Comparison of ENCODE assay signal across 29 cellular contexts in the genomic region with DNA sequence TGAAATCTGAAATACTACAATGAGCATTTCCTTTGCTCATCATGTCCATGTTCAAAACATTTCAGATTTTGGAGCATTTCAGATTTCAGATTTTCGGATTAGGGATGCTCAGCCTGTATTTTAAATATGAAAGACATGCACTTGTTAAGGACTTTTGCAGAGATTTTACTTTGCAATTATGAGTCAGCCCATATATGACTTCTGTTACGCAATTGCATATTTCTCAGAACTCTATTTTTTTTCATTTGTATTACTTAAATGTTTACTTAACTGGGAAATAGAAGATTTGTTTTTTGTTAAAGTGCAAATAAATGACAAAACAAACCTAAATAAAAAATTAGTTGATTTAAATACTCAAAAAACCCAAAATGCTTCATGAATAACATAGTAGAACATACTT.
DNase-seq lines count a peak whose midpoint lies in the region; ATAC-seq and TF ChIP-seq lines count a peak whose summit lies in the region.
"Had no signal": no experiment of that assay in that cellular context is flagged by ENCODE, and none has a peak within 500 bp of the region (broad histone marks: within the 10 kb centered on the region; RNA-seq: fewer than 3 reads in every experiment).

No MANE protein-coding gene starts in this region.

- dilution Hi-C loops in IMR-90 (cut with HindIII; ENCODE audit: low sequenced_read_pairs, unreplicated experiment) = no loop called here
- dilution Hi-C loops in mammary epithelial cell (cut with HindIII; ENCODE audit: low sequenced_read_pairs) = no loop called here

- H3K9ac ChIP-seq in IMR-90 (ENCODE audit: low read depth, low read length) (no peak overlapping the region), mammary epithelial cell (ENCODE audit: insufficient read depth, low read length) (no peak overlapping the region)
- H3K9ac ChIP-seq: KMS-11 had no signal

- H3K79me2 ChIP-seq in mammary epithelial cell (ENCODE audit: insufficient read depth, low read length) = no peaks in the 10 kb centered on the region

- H2AK5ac ChIP-seq in IMR-90 (ENCODE audit: low read depth, low read length) = no peak overlapping the region

- ATAC-seq in IMR-90 (ENCODE audit: low read depth) (no peak), left colon (no peak), HG03571 (IDR thresholded peaks at IDR 0.05; ENCODE audit: unreplicated experiment) (no peak), GM21526 (IDR thresholded peaks at IDR 0.05; ENCODE audit: low FRiP score, unreplicated experiment) (no peak)
- ATAC-seq: activated T-helper 17 cell treated with anti-CD3 and anti-CD28 coated beads, Interleukin-2, amount 50 U/mL, for 72 hours had no signal

- H3K23ac ChIP-seq in IMR-90 (ENCODE audit: low read depth, low read length) = no peak overlapping the region

- H4K5ac ChIP-seq in IMR-90 (ENCODE audit: low read depth, low read length) = no peak overlapping the region

- H3K18ac ChIP-seq in IMR-90 (ENCODE audit: low read depth, low read length) = no peak overlapping the region

- BruUV-seq in IMR-90 (replicated peaks; lab: Mats Ljungman, UMichigan) (no TSS peak), mammary epithelial cell (replicated peaks; lab: Mats Ljungman, UMichigan) (no TSS peak)

- CTCF ChIA-PET in IMR-90 (lab: Yijun Ruan, JAX) = no interaction called here
- CTCF ChIA-PET in mammary epithelial cell (lab: Charles Lee; ENCODE audit: low non-redundant PET) = no interaction called here

- H3K4me1 ChIP-seq in IMR-90 (ENCODE audit: control insufficient read depth, insufficient read depth, low read length) = no peaks in the 10 kb centered on the region; the same call in 1 of the 2 replicates
- no peaks in the 10 kb centered on the region for H3K4me1 ChIP-seq in mammary epithelial cell (ENCODE audit: insufficient read depth, low read length)
- H3K4me1 ChIP-seq: right atrium auricular region, vagina had no signal

- peaks cover 4% of the 10 kb centered on the region; the same call in 1 of the 2 replicates for H3K9me3 ChIP-seq in IMR-90 (ENCODE audit: control insufficient read depth, insufficient read depth, low read length)
- H3K9me3 ChIP-seq in mammary epithelial cell (replicated peaks; ENCODE audit: insufficient read depth, low read length) = peaks cover 14% of the 10 kb centered on the region
- H3K9me3 ChIP-seq: ovary, vagina had no signal

- no peak overlapping the region for H2AK9ac ChIP-seq in IMR-90 (replicated peaks; ENCODE audit: low read depth, low read length, poor library complexity)

- H2BK20ac ChIP-seq in IMR-90 (ENCODE audit: low read depth, low read length) = no peak overlapping the region

- no peak overlapping the region for H2AFZ ChIP-seq in IMR-90 (replicated peaks; ENCODE audit: low read length, poor library complexity)
- H2AFZ ChIP-seq in mammary epithelial cell (ENCODE audit: low read depth, low read length) = no peak overlapping the region
- H2AFZ ChIP-seq: PC-9 had no signal

- no peak overlapping the region for H2BK120ac ChIP-seq in IMR-90 (ENCODE audit: low read depth, low read length)

- H3K56ac ChIP-seq in IMR-90 (ENCODE audit: extremely low read depth, insufficient read depth, low read length) = no peak overlapping the region

- H3K27ac ChIP-seq in IMR-90 (ENCODE audit: insufficient read depth, low read length) = no peak overlapping the region
- H3K27ac ChIP-seq in mammary epithelial cell (ENCODE audit: insufficient read depth, low read depth, low read length) = no peak overlapping the region
- H3K27ac ChIP-seq: epithelial cell of prostate, KMS-11, ovary, PC-9, right atrium auricular region, thoracic aorta, vagina had no signal

- DNase-seq in AML-193 (lab: John Stamatoyannopoulos, UW) (peak; percentile 16 to 45), IMR-90 (peak; percentile 73), mammary epithelial cell (peak; percentile 32), fibroblast of the aortic adventitia (ENCODE audit: low read depth) (peak; percentile 57), left colon (no peak), NCI-H2107 treated with DMSO at 0.1 percent for 48 hours (lab: John Stamatoyannopoulos, UW; ENCODE audit: unreplicated experiment) (no peak)
- DNase-seq: activated CD4-positive, alpha-beta T cell treated with anti-CD3 and anti-CD28 coated beads, Interleukin-2, amount 50 U/mL, for 1 hour; aorta; CD8-positive, alpha-beta memory T cell; GF-D8; islet precursor cell; NCI-H1105 treated with DMSO at 0.1 percent for 48 hours; NCI-H2029 treated with DMSO at 0.1 percent for 48 hours; NCI-H446; ovary; PC-9; SHP77; stimulated activated CD4-positive, alpha-beta T cell treated with anti-CD3 and anti-CD28 coated beads, Interleukin-12 subunit alpha, Interleukin-12 subunit beta, amount 100 ng/mL, for 4 hours; stimulated activated CD4-positive, alpha-beta T cell treated with anti-CD3 and anti-CD28 coated beads, Interleukin-4, amount 100 ng/mL, for 4 hours; stimulated activated naive CD4-positive, alpha-beta T cell treated with Interleukin-2 at 50 U/mL for 16 hours; T1000 had no signal

- no peaks in the 10 kb centered on the region for H3K27me3 ChIP-seq in IMR-90 (ENCODE audit: control insufficient read depth, insufficient read depth, low read length)
- no peaks in the 10 kb centered on the region for H3K27me3 ChIP-seq in mammary epithelial cell (ENCODE audit: insufficient read depth, low read length)
- H3K27me3 ChIP-seq: ovary, right atrium auricular region, vagina had no signal

- in situ Hi-C loops in IMR-90 (cut with MboI; ENCODE audit: low sequenced_read_pairs) (no loop called here), mammary epithelial cell (cut with MboI; ENCODE audit: low sequenced_read_pairs in 2 of 2) (no loop called here)

- no peaks in the 10 kb centered on the region for H3K36me3 ChIP-seq in IMR-90 (ENCODE audit: control insufficient read depth, insufficient read depth, low read length)
- H3K36me3 ChIP-seq in mammary epithelial cell (ENCODE audit: insufficient read depth, low read length) = no peaks in the 10 kb centered on the region
- H3K36me3 ChIP-seq: ovary, right atrium auricular region, thoracic aorta, vagina had no signal

- H3K14ac ChIP-seq in IMR-90 (replicated peaks; ENCODE audit: low read depth, low read length) = no peak overlapping the region

- H3K4me2 ChIP-seq in IMR-90 (ENCODE audit: low read depth, low read length) (no peak overlapping the region), mammary epithelial cell (ENCODE audit: insufficient read depth, low read depth, low read length) (no peak overlapping the region)
- H3K4me2 ChIP-seq: KMS-11, PC-9 had no signal

- TF ChIP-seq CTCF in IMR-90 (conservative IDR thresholded peaks at IDR 0.05; ENCODE audit: low read depth, low read length) (no peak), mammary epithelial cell (conservative IDR thresholded peaks at IDR 0.05 in 1 of 2, IDR thresholded peaks at IDR 0.05 in 1 of 2; ENCODE audit: extremely low read depth in 1 of 2, insufficient read depth in 1 of 2, low read depth in 1 of 2, low read length in 2 of 2) (no peak), fibroblast of the aortic adventitia (IDR thresholded peaks at IDR 0.05; ENCODE audit: insufficient read depth, low read length) (no peak)

- no peaks in the 10 kb centered on the region; a peak in 1 of 4 replicates for H3K79me1 ChIP-seq in IMR-90 (ENCODE audit: low read depth in 1 of 2, low read length in 2 of 2)

- POLR2A ChIA-PET in IMR-90 (lab: Charles Lee; ENCODE audit: unreplicated experiment) = no interaction called here

- H2BK15ac ChIP-seq in IMR-90 (ENCODE audit: low read depth, low read length) = no peak overlapping the region

- intact Hi-C loops in IMR-90 (cut with micrococcal nuclease) (no loop called here), mammary epithelial cell (cut with micrococcal nuclease) (no loop called here), left colon (cut with DNase I, micrococcal nuclease) (no loop called here)

- no peak overlapping the region for H4K8ac ChIP-seq in IMR-90 (ENCODE audit: low read depth in 2 of 2, low read length in 2 of 2)

- WGBS in IMR-90 (ENCODE audit: extremely low coverage in 2 of 2, insufficient read length in 1 of 2), 2 experiments = no CpG with 5 or more reads among the region's 2 CpGs
- WGBS in mammary epithelial cell (ENCODE audit: low coverage, missing lambda C conversion rate) = 85% methylated on average over 2 of the region's 2 CpGs

- H2BK5ac ChIP-seq in IMR-90 (ENCODE audit: low read depth, low read length, poor library complexity, severe bottlenecking) = no peak overlapping the region

- no peaks in the 10 kb centered on the region for H3K9me1 ChIP-seq in IMR-90 (ENCODE audit: insufficient read depth, low read length)

- H4K91ac ChIP-seq in IMR-90 (ENCODE audit: insufficient read depth, low read depth, low read length) = no peak overlapping the region

- H3K4ac ChIP-seq in IMR-90 (ENCODE audit: low read depth, low read length) = no peak overlapping the region

- H4K20me1 ChIP-seq in IMR-90 (ENCODE audit: insufficient read depth, low read length) = no peaks in the 10 kb centered on the region
- no peaks in the 10 kb centered on the region for H4K20me1 ChIP-seq in mammary epithelial cell (ENCODE audit: insufficient read depth, low read length)

- no peak for TF ChIP-seq POLR2A in IMR-90 (IDR thresholded peaks at IDR 0.05; ENCODE audit: low read depth, low read length)

- H3K4me3 ChIP-seq in IMR-90 (ENCODE audit: insufficient read depth, low read depth, low read length) (no peak overlapping the region), mammary epithelial cell (replicated peaks in 1 of 3; ENCODE audit: insufficient read depth in 1 of 3, low read depth in 2 of 3, low read length in 3 of 3) (no peak overlapping the region), fibroblast of the aortic adventitia (ENCODE audit: low read depth, low read length) (no peak overlapping the region)
- H3K4me3 ChIP-seq: ovary, PC-9, right atrium auricular region, thoracic aorta, vagina had no signal

- TF ChIP-seq RAD21 in IMR-90 (IDR thresholded peaks at IDR 0.05; ENCODE audit: low read length) = no peak

TF ChIP-seq in IMR-90, 13 proteins besides CTCF, POLR2A, EP300 and RAD21:
- TF ChIP-seq FOS (IDR thresholded peaks at IDR 0.05; ENCODE audit: low read depth, low read length) (no peak), SMC3 (IDR thresholded peaks at IDR 0.05; ENCODE audit: low read depth, low read length) (no peak), CEBPB (IDR thresholded peaks at IDR 0.05; ENCODE audit: low read depth, low read length) (peak; percentile 94), RFX5 (IDR thresholded peaks at IDR 0.05; ENCODE audit: low read depth, low read length) (no peak)

Comparison
In these comparisons a context has a peak if more than half of its experiments do, and no peak if none do; other contexts are left out.
1. DNase-seq: peak in AML-193 (2 of 2), IMR-90 (single experiment), mammary epithelial cell (single experiment) and fibroblast of the aortic adventitia (single experiment); none in left colon (0 of 2) and NCI-H2107 treated with DMSO at 0.1 percent for 48 hours (single experiment).